18 cellular contexts compared by ENCODE assay signal in the genomic region with DNA sequence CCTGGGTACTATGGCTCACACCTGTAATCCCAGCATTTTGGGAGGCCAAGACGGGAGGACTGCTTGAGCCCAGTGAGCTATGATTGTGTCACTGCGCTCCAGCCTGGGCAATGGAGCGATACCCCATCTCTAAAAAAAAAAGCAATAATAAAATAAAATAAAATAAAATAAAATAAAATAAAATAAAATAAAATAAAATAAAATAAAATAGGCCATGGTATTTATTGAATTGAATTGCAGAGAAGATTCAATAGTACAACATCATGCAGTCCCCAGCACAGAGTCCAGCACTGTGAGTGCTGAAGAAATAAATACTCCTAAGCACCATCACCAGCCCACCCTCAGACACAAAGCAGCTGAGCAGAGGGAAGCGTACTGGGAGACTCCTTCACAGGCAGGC.
"Had no signal": no experiment of that assay in that cellular context is flagged by ENCODE, and none has a peak within 500 bp of the region (broad histone marks: within the 10 kb centered on the region; RNA-seq: fewer than 3 reads in every experiment).

No MANE protein-coding gene starts in this region.

- H3K4me1 Mint-ChIP-seq: T-cell had no signal

- H3K9me3 Mint-ChIP-seq: T-cell; T-helper 1 cell treated with Interleukin-12 subunit alpha and Interleukin-12 subunit beta and Interleukin-4 antibody, amounts not matched to agents 30 μg/mL and 1 μg/mL, for 36 hours had no signal

- H3K4me3 Mint-ChIP-seq: T-cell; T-helper 1 cell treated with Interleukin-12 subunit alpha and Interleukin-12 subunit beta and Interleukin-4 antibody, amounts not matched to agents 30 μg/mL and 1 μg/mL, for 36 hours had no signal

- DNase-seq: KBM-7, MV-4-11, NCI-H1048, NCI-H1105, NCI-H146, NCI-H1930, NCI-H2081, NCI-H2107, NCI-H345, NCI-H446 treated with DMSO at 0.1 percent for 48 hours, NCI-H510A treated with DMSO at 0.1 percent for 48 hours, NCI-H82, SHP77, SK-N-SH, SW 1271, T-cell had no signal

- H3K27me3 Mint-ChIP-seq: T-cell had no signal

- H3K27ac Mint-ChIP-seq: T-cell; T-helper 1 cell treated with Interleukin-12 subunit alpha and Interleukin-12 subunit beta and Interleukin-4 antibody, amounts not matched to agents 30 μg/mL and 1 μg/mL, for 36 hours had no signal

- ATAC-seq: Panc1, T-cell had no signal
